8 cellular contexts compared by ENCODE assay signal in genomic region chrX:19535481-19535880, GRCh38.
A peak's percentile ranks its signal among the peaks of the same experiment; 100 is the strongest.
DNase-seq lines count a peak whose midpoint lies in the region; TF ChIP-seq lines count a peak whose summit lies in the region.

No MANE protein-coding gene starts in this region.

- TF ChIP-seq CTCF in epithelial cell of esophagus (IDR thresholded peaks at IDR 0.05; ENCODE audit: insufficient read depth, low read depth, low read length, missing control alignments) (peak; percentile 41), retinal pigment epithelial cell (conservative IDR thresholded peaks at IDR 0.05; ENCODE audit: low read depth, low read length) (peak; percentile 49)

- DNase-seq in NCI-H524 (lab: John Stamatoyannopoulos, UW) = peak; percentile 38 to 70
- DNase-seq in NCI-H524 treated with DMSO at 0.1 percent for 48 hours (lab: John Stamatoyannopoulos, UW) = no peak
- peak; percentile 32 for DNase-seq in NCI-H2227 (lab: John Stamatoyannopoulos, UW; ENCODE audit: unreplicated experiment)
- peak; percentile 23 for DNase-seq in epithelial cell of esophagus (ENCODE audit: low read depth)
- no peak for DNase-seq in retinal pigment epithelial cell (ENCODE audit: low read depth)
- DNase-seq in amygdala (lab: John Stamatoyannopoulos, UW) = no peak
- no peak for DNase-seq in NCI-H1436 (lab: John Stamatoyannopoulos, UW)
- no peak for DNase-seq in 8988T

- H3K4me3 ChIP-seq in epithelial cell of esophagus (ENCODE audit: low read length) (no peak overlapping the region), retinal pigment epithelial cell (ENCODE audit: low read length) (no peak overlapping the region)

Comparison
In these comparisons a context has a peak if more than half of its experiments do, and no peak if none do; other contexts are left out.
1. DNase-seq: peak in NCI-H524 (2 of 2), NCI-H2227 (single experiment) and epithelial cell of esophagus (single experiment); none in NCI-H524 treated with DMSO at 0.1 percent for 48 hours (single experiment), retinal pigment epithelial cell (single experiment), amygdala (0 of 56), NCI-H1436 (single experiment) and 8988T (single experiment).